Comparison of ENCODE assay signal across 8 cellular contexts in genomic region chr1:161044908-161045748, GRCh38. TPM values are rescaled to one million over a fixed set of nuclear protein-coding genes. Genes with fewer than 3 reads are reported as not detected.
DNase-seq lines count a peak whose midpoint lies in the region; ATAC-seq and TF ChIP-seq lines count a peak whose summit lies in the region.

No MANE protein-coding gene starts in this region.

- peaks cover 19 to 62% (median 20%) of the 10 kb centered on the region in 3 experiments for H3K36me3 ChIP-seq in naive thymus-derived CD4-positive, alpha-beta T cell (ENCODE audit: control insufficient read depth in 2 of 3, insufficient read depth in 3 of 3, low read length in 3 of 3)
- H3K36me3 ChIP-seq in thyroid gland, result peaks cover 23 to 26% of the 10 kb centered on the region in 2 donors

- H3K36me3 Mint-ChIP-seq in activated T-helper 1 cell treated with anti-CD3 and anti-CD28 coated beads, Interleukin-12 subunit alpha, Interleukin-12 subunit beta, Interleukin-2, Interleukin-4 antibody, amounts not matched to agents 30 ng/mL and 10 ng/mL and 1 ng/mL, durations not matched to agents 14 hours and 24 hours and 36 hours (ENCODE audit: low read depth), result peaks cover 42% of the 10 kb centered on the region
- peaks cover 15 to 54% (median 16%) of the 10 kb centered on the region in 5 donors for H3K36me3 Mint-ChIP-seq in naive thymus-derived CD4-positive, alpha-beta T cell

- H3K27me3 Mint-ChIP-seq in activated T-helper 1 cell treated with anti-CD3 and anti-CD28 coated beads, Interleukin-12 subunit alpha, Interleukin-12 subunit beta, Interleukin-2, Interleukin-4 antibody, amounts not matched to agents 30 ng/mL and 10 ng/mL and 1 ng/mL, durations not matched to agents 14 hours and 24 hours and 36 hours (ENCODE audit: insufficient read depth), result no peaks in the 10 kb centered on the region
- no peaks in the 10 kb centered on the region for H3K27me3 Mint-ChIP-seq in naive thymus-derived CD4-positive, alpha-beta T cell

- no peaks in the 10 kb centered on the region for H3K9me3 ChIP-seq in naive thymus-derived CD4-positive, alpha-beta T cell (ENCODE audit: control insufficient read depth in 2 of 3, low read length in 3 of 3)
- H3K9me3 ChIP-seq in thyroid gland, result no peaks in the 10 kb centered on the region

- peak; percentile 38 for ATAC-seq in GM21381 (IDR thresholded peaks at IDR 0.05; ENCODE audit: unreplicated experiment)
- ATAC-seq in naive thymus-derived CD4-positive, alpha-beta T cell, result peak; percentile 45

- intact Hi-C loops in activated T-helper 1 cell treated with anti-CD3 and anti-CD28 coated beads, Interleukin-12 subunit alpha, Interleukin-12 subunit beta, Interleukin-2, Interleukin-4 antibody, amounts not matched to agents 30 ng/mL and 10 ng/mL and 1 ng/mL, durations not matched to agents 14 hours and 24 hours and 36 hours (cut with micrococcal nuclease), result loop anchor here (1.0 to 10.0 kb wide), 5 partner anchors 52 to 1120 kb away; partner anchors contain the start of genes TAGLN2 and USP21
- intact Hi-C loops in naive thymus-derived CD4-positive, alpha-beta T cell (cut with micrococcal nuclease), result loop anchor here (1.0 to 10.0 kb wide), 11 partner anchors 23 to 780 kb away; partner anchors contain the start of genes APOA2 (in 1 of the 2), COPA (in 1 of the 2), DCAF8 (in 1 of the 2) and DEDD (in 1 of the 2)
- intact Hi-C loops in thyroid gland (cut with DNase I), result loop anchor here (5.0 to 10.0 kb wide), 2 partner anchors 43 to 50 kb away; partner anchors contain the start of gene KLHDC9

- H3K9me3 Mint-ChIP-seq in activated T-helper 1 cell treated with anti-CD3 and anti-CD28 coated beads, Interleukin-12 subunit alpha, Interleukin-12 subunit beta, Interleukin-2, Interleukin-4 antibody, amounts not matched to agents 30 ng/mL and 10 ng/mL and 1 ng/mL, durations not matched to agents 14 hours and 24 hours and 36 hours, result peaks cover 4% of the 10 kb centered on the region
- no peaks in the 10 kb centered on the region for H3K9me3 Mint-ChIP-seq in naive thymus-derived CD4-positive, alpha-beta T cell

- H3K4me3 ChIP-seq in naive thymus-derived CD4-positive, alpha-beta T cell (ENCODE audit: low read length), result peak overlapping the region; percentile 93
- H3K4me3 ChIP-seq in thyroid gland (replicated peaks in 1 of 3), result peak overlapping the region; percentile 29 to 91 (median 89)

- WGBS in thyroid gland, 2 donors, result 1% methylated on average over 19 to 23 of the region's 48 CpGs

- H3K27ac Mint-ChIP-seq in activated T-helper 1 cell treated with anti-CD3 and anti-CD28 coated beads, Interleukin-12 subunit alpha, Interleukin-12 subunit beta, Interleukin-2, Interleukin-4 antibody, amounts not matched to agents 30 ng/mL and 10 ng/mL and 1 ng/mL, durations not matched to agents 14 hours and 24 hours and 36 hours, result peak overlapping the region; percentile 97
- H3K27ac Mint-ChIP-seq in naive thymus-derived CD4-positive, alpha-beta T cell, result peak overlapping the region; percentile 92 to 100 (median 99)

- peaks cover 17 to 24% of the 10 kb centered on the region in 2 donors for H3K4me1 ChIP-seq in naive thymus-derived CD4-positive, alpha-beta T cell (ENCODE audit: control insufficient read depth in 2 of 2, insufficient read depth in 2 of 2, low read length in 2 of 2)
- peaks cover 9 to 17% of the 10 kb centered on the region in 2 donors for H3K4me1 ChIP-seq in thyroid gland

- peaks cover 55% of the 10 kb centered on the region for H3K4me1 Mint-ChIP-seq in activated T-helper 1 cell treated with anti-CD3 and anti-CD28 coated beads, Interleukin-12 subunit alpha, Interleukin-12 subunit beta, Interleukin-2, Interleukin-4 antibody, amounts not matched to agents 30 ng/mL and 10 ng/mL and 1 ng/mL, durations not matched to agents 14 hours and 24 hours and 36 hours (ENCODE audit: low read depth)
- H3K4me1 Mint-ChIP-seq in naive thymus-derived CD4-positive, alpha-beta T cell, result peaks cover 42 to 54% (median 49%) of the 10 kb centered on the region in 7 donors

- CTCF ChIA-PET in naive thymus-derived CD4-positive, alpha-beta T cell (lab: Charles Lee), result interaction anchor here (0.5 to 3.7 kb wide), 11 partner anchors 13 to 309 kb away, joined by 3 to 42 read pairs (median 3); partner anchors contain the start of genes ARHGAP30, F11R, KLHDC9 and PPOX

- peak; percentile 48 for DNase-seq in DMS153 (lab: John Stamatoyannopoulos, UW)
- peak; percentile 71 for DNase-seq in HT1080 (ENCODE audit: low read depth)
- DNase-seq in OCI-M1 (lab: John Stamatoyannopoulos, UW), result peak; percentile 96
- peak; percentile 60 for DNase-seq in activated T-helper 1 cell treated with anti-CD3 and anti-CD28 coated beads, Interleukin-12 subunit alpha, Interleukin-12 subunit beta, Interleukin-2, Interleukin-4 antibody, amounts not matched to agents 30 ng/mL and 10 ng/mL and 1 ng/mL, durations not matched to agents 14 hours and 24 hours and 36 hours (ENCODE audit: low spot score)
- DNase-seq in fibroblast of peridontal ligament (ENCODE audit: extremely low read depth), result peak; percentile 50
- peak in 8 of 9 donors; percentile 39 to 79 (median 57) for DNase-seq in naive thymus-derived CD4-positive, alpha-beta T cell
- DNase-seq in thyroid gland, result peak; percentile 69 to 75

- H3K27me3 ChIP-seq in naive thymus-derived CD4-positive, alpha-beta T cell (ENCODE audit: control insufficient read depth in 2 of 2, insufficient read depth in 2 of 2, low read length in 2 of 2), result no peaks in the 10 kb centered on the region
- H3K27me3 ChIP-seq in thyroid gland, result no peaks in the 10 kb centered on the region

- H3K4me3 Mint-ChIP-seq in activated T-helper 1 cell treated with anti-CD3 and anti-CD28 coated beads, Interleukin-12 subunit alpha, Interleukin-12 subunit beta, Interleukin-2, Interleukin-4 antibody, amounts not matched to agents 30 ng/mL and 10 ng/mL and 1 ng/mL, durations not matched to agents 14 hours and 24 hours and 36 hours, result peak overlapping the region; percentile 94
- peak overlapping the region; percentile 93 to 100 (median 97) for H3K4me3 Mint-ChIP-seq in naive thymus-derived CD4-positive, alpha-beta T cell

- peak overlapping the region; percentile 92 for H3K27ac ChIP-seq in naive thymus-derived CD4-positive, alpha-beta T cell (ENCODE audit: low read depth, low read length)
- peak overlapping the region; percentile 71 to 97 (median 97) for H3K27ac ChIP-seq in thyroid gland

- no peak for TF ChIP-seq CTCF in thyroid gland (IDR thresholded peaks at IDR 0.05)

- TF ChIP-seq POLR2A in thyroid gland (IDR thresholded peaks at IDR 0.05), result peak in 1 of 2 donors; percentile 49

- POLR2A ChIA-PET in naive thymus-derived CD4-positive, alpha-beta T cell (lab: Charles Lee), result interaction anchor here (0.6 to 16.0 kb wide), 36 partner anchors 7 to 292 kb away, joined by 3 to 377 read pairs (median 5); partner anchors contain the start of genes ARHGAP30, B4GALT3, DEDD and F11R

RNA-seq across cellular contexts. Expression of gene USF1, which starts 0.6 kb away (rescaled TPM):
- 79.4 and 81.9 TPM in 2 replicates for total RNA-seq in HT1080 (2014; rRNA removed; shearing (Covaris generic))
- polyA plus RNA-seq in HT1080 (2015; cell fraction: cytosol; rRNA removed), result 32.1 and 37.3 TPM in 2 replicates
- polyA plus RNA-seq in HT1080 (2015; cell fraction: nucleus; rRNA removed), result 90.9 and 94.0 TPM in 2 replicates
- total RNA-seq in activated T-helper 1 cell treated with anti-CD3 and anti-CD28 coated beads, Interleukin-12 subunit alpha, Interleukin-12 subunit beta, Interleukin-2, Interleukin-4 antibody, amounts not matched to agents 30 ng/mL and 10 ng/mL and 1 ng/mL, durations not matched to agents 14 hours and 24 hours and 36 hours, result 50.6 and 51.5 TPM in 2 replicates
- 100 to 1,000 TPM in 1 of 5 experiments, 10 to 100 TPM in 4; 71.6 to 115 (median 91.7) TPM for total RNA-seq in naive thymus-derived CD4-positive, alpha-beta T cell
- 1 to 10 TPM; 3.9 to 5.5 TPM for polyA plus RNA-seq in naive thymus-derived CD4-positive, alpha-beta T cell
- 10 to 100 TPM; 56.0 to 71.0 (median 70.3) TPM for total RNA-seq in thyroid gland

RNA-seq across cellular contexts. Expression of gene TSTD1, which starts 6.4 kb away (rescaled TPM):
- total RNA-seq in HT1080 (2014; rRNA removed; shearing (Covaris generic)), result 0.30 TPM in 1 of 2 replicates, not detected in the other
- polyA plus RNA-seq in HT1080 (2015; cell fraction: cytosol; rRNA removed), result not detected in 2 replicates
- 0.45 and 3.3 TPM in 2 replicates for polyA plus RNA-seq in HT1080 (2015; cell fraction: nucleus; rRNA removed)
- 40.5 and 43.3 TPM in 2 replicates for total RNA-seq in activated T-helper 1 cell treated with anti-CD3 and anti-CD28 coated beads, Interleukin-12 subunit alpha, Interleukin-12 subunit beta, Interleukin-2, Interleukin-4 antibody, amounts not matched to agents 30 ng/mL and 10 ng/mL and 1 ng/mL, durations not matched to agents 14 hours and 24 hours and 36 hours
- total RNA-seq in naive thymus-derived CD4-positive, alpha-beta T cell, result 10 to 100 TPM; 49.8 to 84.0 (median 58.2) TPM
- polyA plus RNA-seq in naive thymus-derived CD4-positive, alpha-beta T cell, result 100 to 1,000 TPM; 349 to 494 TPM
- 100 to 1,000 TPM; 256 to 466 (median 320) TPM for total RNA-seq in thyroid gland

RNA-seq across cellular contexts. Expression of gene F11R, which starts 24.2 kb away (rescaled TPM):
- 6.6 and 10.3 TPM in 2 replicates for total RNA-seq in HT1080 (2014; rRNA removed; shearing (Covaris generic))
- 9.8 and 13.0 TPM in 2 replicates for polyA plus RNA-seq in HT1080 (2015; cell fraction: cytosol; rRNA removed)
- polyA plus RNA-seq in HT1080 (2015; cell fraction: nucleus; rRNA removed), result 15.1 and 20.4 TPM in 2 replicates
- total RNA-seq in activated T-helper 1 cell treated with anti-CD3 and anti-CD28 coated beads, Interleukin-12 subunit alpha, Interleukin-12 subunit beta, Interleukin-2, Interleukin-4 antibody, amounts not matched to agents 30 ng/mL and 10 ng/mL and 1 ng/mL, durations not matched to agents 14 hours and 24 hours and 36 hours, result 11.9 and 13.5 TPM in 2 replicates
- 10 to 100 TPM; 11.3 to 23.7 (median 16.5) TPM for total RNA-seq in naive thymus-derived CD4-positive, alpha-beta T cell
- 10 to 100 TPM; 12.7 to 14.4 TPM for polyA plus RNA-seq in naive thymus-derived CD4-positive, alpha-beta T cell
- 100 to 1,000 TPM in 2 of 4 donors, 10 to 100 TPM in 2; 80.8 to 122 (median 98.3) TPM for total RNA-seq in thyroid gland

RNA-seq across cellular contexts. Expression of gene ARHGAP30, which starts 24.6 kb away (rescaled TPM):
- total RNA-seq in HT1080 (2014; rRNA removed; shearing (Covaris generic)), result 4.0 and 6.0 TPM in 2 replicates
- 15.2 and 16.8 TPM in 2 replicates for polyA plus RNA-seq in HT1080 (2015; cell fraction: cytosol; rRNA removed)
- 21.8 and 22.6 TPM in 2 replicates for polyA plus RNA-seq in HT1080 (2015; cell fraction: nucleus; rRNA removed)
- 149 and 151 TPM in 2 replicates for total RNA-seq in activated T-helper 1 cell treated with anti-CD3 and anti-CD28 coated beads, Interleukin-12 subunit alpha, Interleukin-12 subunit beta, Interleukin-2, Interleukin-4 antibody, amounts not matched to agents 30 ng/mL and 10 ng/mL and 1 ng/mL, durations not matched to agents 14 hours and 24 hours and 36 hours
- 100 to 1,000 TPM; 152 to 291 (median 235) TPM for total RNA-seq in naive thymus-derived CD4-positive, alpha-beta T cell
- polyA plus RNA-seq in naive thymus-derived CD4-positive, alpha-beta T cell, result 100 to 1,000 TPM; 128 to 258 TPM
- total RNA-seq in thyroid gland, result 1 to 10 TPM; 1.4 to 3.5 (median 2.9) TPM

RNA-seq across cellular contexts. Expression of gene NECTIN4, which starts 44.2 kb away (rescaled TPM):
- total RNA-seq in HT1080 (2014; rRNA removed; shearing (Covaris generic)), result 1.4 and 1.9 TPM in 2 replicates
- polyA plus RNA-seq in HT1080 (2015; cell fraction: cytosol; rRNA removed), result 30.9 and 38.7 TPM in 2 replicates
- 25.6 and 26.0 TPM in 2 replicates for polyA plus RNA-seq in HT1080 (2015; cell fraction: nucleus; rRNA removed)
- total RNA-seq in activated T-helper 1 cell treated with anti-CD3 and anti-CD28 coated beads, Interleukin-12 subunit alpha, Interleukin-12 subunit beta, Interleukin-2, Interleukin-4 antibody, amounts not matched to agents 30 ng/mL and 10 ng/mL and 1 ng/mL, durations not matched to agents 14 hours and 24 hours and 36 hours, result not detected in 2 replicates
- not detected for total RNA-seq in naive thymus-derived CD4-positive, alpha-beta T cell
- not detected for polyA plus RNA-seq in naive thymus-derived CD4-positive, alpha-beta T cell
- total RNA-seq in thyroid gland, result under 1 TPM in 1 of 4 donors, not detected in 3; 0.27 TPM

Comparison
In these comparisons a context has a peak if more than half of its experiments do, and no peak if none do; other contexts are left out.
1. Peak in every context shown above with its lines: DNase-seq, ATAC-seq, H3K4me3 ChIP-seq and H3K27ac ChIP-seq.
2. RNA of gene TSTD1, which starts 6.4 kb away (total RNA-seq): 256 to 466 TPM in thyroid gland, 49.8 to 84.0 TPM in naive thymus-derived CD4-positive, alpha-beta T cell and 40.5 to 43.3 TPM in activated T-helper 1 cell treated with anti-CD3 and anti-CD28 coated beads, Interleukin-12 subunit alpha, Interleukin-12 subunit beta, Interleukin-2, Interleukin-4 antibody, amounts not matched to agents 30 ng/mL and 10 ng/mL and 1 ng/mL, durations not matched to agents 14 hours and 24 hours and 36 hours; 0.30 TPM in HT1080; every median in the first group is over 10 times any median in the second.